Comparison of ENCODE assay signal across 17 cellular contexts in the genomic region with DNA sequence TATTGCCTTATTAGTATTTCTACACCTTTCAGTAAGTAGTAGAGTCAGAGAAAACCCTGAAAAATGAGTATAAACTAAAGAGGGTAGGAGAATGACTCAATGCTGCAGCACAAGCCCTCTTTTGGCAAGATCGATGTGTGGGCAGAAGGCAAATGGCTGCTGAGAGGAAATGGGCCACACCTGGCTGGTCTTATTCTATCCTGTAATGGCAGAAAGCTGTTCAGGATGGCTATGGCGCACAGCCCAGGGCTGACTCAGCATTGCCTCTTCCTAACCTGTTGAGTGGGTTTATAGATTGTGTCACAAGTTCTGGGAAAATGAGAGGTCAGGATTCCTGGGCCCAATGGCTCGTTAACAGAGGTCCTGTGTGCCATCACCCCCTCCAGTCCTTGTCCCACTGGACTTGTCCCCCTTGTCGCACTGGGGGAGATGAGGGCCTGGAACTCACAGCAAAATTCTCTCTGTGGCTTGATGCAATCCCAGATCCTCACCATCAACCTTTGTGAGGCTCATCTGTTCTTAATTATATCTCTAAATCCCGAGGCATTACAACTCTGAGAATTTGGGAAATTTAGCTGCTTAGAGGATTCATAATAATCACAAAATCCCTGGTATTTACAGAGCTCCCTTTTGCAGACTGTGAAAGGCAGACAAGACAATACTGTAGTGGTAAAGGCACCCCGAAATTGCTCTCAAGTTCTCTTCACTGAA. TPM values are rescaled to one million over a fixed set of nuclear protein-coding genes. Genes with fewer than 3 reads are reported as not detected.
A peak's percentile ranks its signal among the peaks of the same experiment; 100 is the strongest.
DNase-seq lines count a peak whose midpoint lies in the region; ATAC-seq and TF ChIP-seq lines count a peak whose summit lies in the region.
"Had no signal": no experiment of that assay in that cellular context is flagged by ENCODE, and none has a peak within 500 bp of the region (broad histone marks: within the 10 kb centered on the region; RNA-seq: fewer than 3 reads in every experiment).

No MANE protein-coding gene starts in this region.

- ATAC-seq in body of pancreas (no peak), GM18909 (IDR thresholded peaks at IDR 0.05; ENCODE audit: poor library complexity, unreplicated experiment) (no peak)
- ATAC-seq in activated CD4-positive, alpha-beta T cell treated with anti-CD3 and anti-CD28 coated beads for 36 hours = no peak
- ATAC-seq: activated T-cell treated with anti-CD3 and anti-CD28 coated beads, Interleukin-2, amount 50 U/mL, for 4 hours had no signal

- H3K27ac Mint-ChIP-seq in HFFc6 = no peak overlapping the region
- H3K27ac Mint-ChIP-seq in activated CD4-positive, alpha-beta T cell treated with anti-CD3 and anti-CD28 coated beads for 36 hours = no peak overlapping the region
- H3K27ac Mint-ChIP-seq: dendritic cell treated with granulocyte-macrophage colony-stimulating factor and Interleukin-4, amounts not matched to agents 40 ng/mL and 50 ng/mL, for 4 days had no signal

- TF ChIP-seq CTCF in AG04450 (IDR thresholded peaks at IDR 0.05; ENCODE audit: low read depth, low read length) (no peak), HFFc6 (IDR thresholded peaks at IDR 0.05) (no peak), body of pancreas (IDR thresholded peaks at IDR 0.05) (no peak), uterus (IDR thresholded peaks at IDR 0.05) (no peak)

- H3K27me3 Mint-ChIP-seq in HFFc6 (ENCODE audit: insufficient read depth) = peaks cover 2% of the 10 kb centered on the region
- H3K27me3 Mint-ChIP-seq in activated CD4-positive, alpha-beta T cell treated with anti-CD3 and anti-CD28 coated beads for 36 hours = peaks cover 14% of the 10 kb centered on the region
- H3K27me3 Mint-ChIP-seq: dendritic cell treated with granulocyte-macrophage colony-stimulating factor and Interleukin-4, amounts not matched to agents 40 ng/mL and 50 ng/mL, for 4 days had no signal

- H3K4me3 Mint-ChIP-seq in HFFc6 = no peak overlapping the region
- H3K4me3 Mint-ChIP-seq in activated CD4-positive, alpha-beta T cell treated with anti-CD3 and anti-CD28 coated beads for 36 hours = no peak overlapping the region
- H3K4me3 Mint-ChIP-seq: activated T-cell treated with anti-CD3 and anti-CD28 coated beads, Interleukin-2, amount 50 U/mL, for 4 hours; dendritic cell treated with granulocyte-macrophage colony-stimulating factor and Interleukin-4, amounts not matched to agents 40 ng/mL and 50 ng/mL, for 4 days had no signal

- no peaks in the 10 kb centered on the region; the same call in 1 of the 2 replicates for H3K36me3 Mint-ChIP-seq in HFFc6 (ENCODE audit: low read depth)
- no peaks in the 10 kb centered on the region for H3K36me3 Mint-ChIP-seq in activated CD4-positive, alpha-beta T cell treated with anti-CD3 and anti-CD28 coated beads for 36 hours (ENCODE audit: low read depth)

- H3K4me3 ChIP-seq in AG04450 (ENCODE audit: low read depth, low read length) = no peak overlapping the region
- no peak overlapping the region for H3K4me3 ChIP-seq in body of pancreas
- H3K4me3 ChIP-seq in uterus = no peak overlapping the region

- intact Hi-C loops in body of pancreas (cut with DNase I) (no loop called here), uterus (cut with DNase I; ENCODE audit: low total_unique reads) (no loop called here)
- intact Hi-C loops in activated CD4-positive, alpha-beta T cell treated with anti-CD3 and anti-CD28 coated beads for 36 hours (cut with DNase I, micrococcal nuclease) = no loop called here

- no peak for TF ChIP-seq POLR2A in body of pancreas (IDR thresholded peaks at IDR 0.05)
- TF ChIP-seq POLR2A in uterus (IDR thresholded peaks at IDR 0.05) = no peak

- H3K4me1 Mint-ChIP-seq in HFFc6 (ENCODE audit: low read depth) = peaks cover 11% of the 10 kb centered on the region; the same call in 1 of the 2 replicates
- no peaks in the 10 kb centered on the region for H3K4me1 Mint-ChIP-seq in activated CD4-positive, alpha-beta T cell treated with anti-CD3 and anti-CD28 coated beads for 36 hours

- WGBS in body of pancreas, 2 donors = 78 to 80% methylated on average over 6 of the region's 6 CpGs

- H3K27me3 ChIP-seq in AG04450 (ENCODE audit: control insufficient read depth, insufficient read depth, low read length) (no peaks in the 10 kb centered on the region), body of pancreas (no peaks in the 10 kb centered on the region), uterus (no peaks in the 10 kb centered on the region)

- POLR2A ChIA-PET in AG04450 (lab: Yijun Ruan, JAX) = no interaction called here
- POLR2A ChIA-PET in activated CD4-positive, alpha-beta T cell treated with anti-CD3 and anti-CD28 coated beads for 36 hours (lab: Charles Lee) = no interaction called here

- CTCF ChIA-PET in AG04450 (lab: Charles Lee) = interaction anchor here (0.7 to 1.1 kb wide), 2 partner anchors 68 to 222 kb away, joined by 3 read pairs; no protein-coding TSS in a partner anchor
- CTCF ChIA-PET in activated CD4-positive, alpha-beta T cell treated with anti-CD3 and anti-CD28 coated beads for 36 hours (lab: Charles Lee) = interaction anchor here (0.6 to 0.7 kb wide), 2 partner anchors 16 to 41 kb away, joined by 3 read pairs; no protein-coding TSS in a partner anchor

- peak; percentile 68 for DNase-seq in AG04450 (ENCODE audit: low read depth, low spot score)
- peak; percentile 47 for DNase-seq in HFFc6
- DNase-seq in body of pancreas = peak in 3 of 4 donors; percentile 21 to 27 (median 21)
- DNase-seq in inferior parietal cortex (ENCODE audit: extremely low spot score) = peak; percentile 51
- no peak for DNase-seq in activated CD4-positive, alpha-beta T cell treated with anti-CD3 and anti-CD28 coated beads for 36 hours
- DNase-seq in GM19240 (ENCODE audit: insufficient read length, low spot score) = no peak
- DNase-seq in uterus = no peak
- DNase-seq: ACHN; activated T-cell treated with anti-CD3 and anti-CD28 coated beads, Interleukin-2, amount 50 U/mL, for 4 hours; DMS153; T-helper 2 cell had no signal

- H3K36me3 ChIP-seq in body of pancreas (replicated peaks in 1 of 2; ENCODE audit: insufficient read depth in 1 of 2, low read depth in 2 of 2) (no peaks in the 10 kb centered on the region), uterus (no peaks in the 10 kb centered on the region)

- no peaks in the 10 kb centered on the region for H3K4me1 ChIP-seq in body of pancreas
- H3K4me1 ChIP-seq in uterus = no peaks in the 10 kb centered on the region

- H3K9me3 ChIP-seq in AG04450 (ENCODE audit: control insufficient read depth, insufficient read depth, low read length) = peaks cover 5% of the 10 kb centered on the region; the same call in 1 of the 2 replicates
- H3K9me3 ChIP-seq in body of pancreas = no peaks in the 10 kb centered on the region
- no peaks in the 10 kb centered on the region for H3K9me3 ChIP-seq in uterus

- peak overlapping the region; percentile 21 for H3K27ac ChIP-seq in AG04450 (ENCODE audit: low read depth, low read length)
- no peak overlapping the region for H3K27ac ChIP-seq in body of pancreas
- no peak overlapping the region for H3K27ac ChIP-seq in uterus

- peaks cover 9% of the 10 kb centered on the region for H3K9me3 Mint-ChIP-seq in HFFc6
- H3K9me3 Mint-ChIP-seq in activated CD4-positive, alpha-beta T cell treated with anti-CD3 and anti-CD28 coated beads for 36 hours (ENCODE audit: low read depth) = no peaks in the 10 kb centered on the region
- H3K9me3 Mint-ChIP-seq: activated T-cell treated with anti-CD3 and anti-CD28 coated beads, Interleukin-2, amount 50 U/mL, for 4 hours; dendritic cell treated with granulocyte-macrophage colony-stimulating factor and Interleukin-4, amounts not matched to agents 40 ng/mL and 50 ng/mL, for 4 days had no signal

RNA-seq across cellular contexts. Expression of gene HMGB4, which starts 13.2 kb away (rescaled TPM):
- not detected in 2 replicates for polyA plus RNA-seq in AG04450 (2011; rRNA removed)
- not detected in 2 replicates for polyA minus RNA-seq in AG04450 (2011; rRNA and poly(A)+ RNA removed)
- not detected for total RNA-seq in HFFc6 (2021; fragmentation: NEBNext Ultra II Directional; extraction: Animal tissue kit (Norgen Biotek cat#: 25700))
- total RNA-seq in body of pancreas = not detected
- total RNA-seq in activated CD4-positive, alpha-beta T cell treated with anti-CD3 and anti-CD28 coated beads for 36 hours = not detected
- not detected for total RNA-seq in uterus
- total RNA-seq: activated T-cell treated with anti-CD3 and anti-CD28 coated beads, Interleukin-2, amount 50 U/mL, for 4 hours; fibroblast of lung; mesenteric fat pad; skeletal muscle tissue; subcutaneous adipose tissue had no signal
- polyA plus RNA-seq: fibroblast of lung had no signal

Comparison
In these comparisons a context has a peak if more than half of its experiments do, and no peak if none do; other contexts are left out.
1. DNase-seq: peak in AG04450 (single experiment), HFFc6 (single experiment), body of pancreas (3 of 4) and inferior parietal cortex (single experiment); none in activated CD4-positive, alpha-beta T cell treated with anti-CD3 and anti-CD28 coated beads for 36 hours (single experiment), GM19240 (single experiment) and uterus (0 of 2).